1 cellular context compared by ENCODE assay signal in the genomic region with DNA sequence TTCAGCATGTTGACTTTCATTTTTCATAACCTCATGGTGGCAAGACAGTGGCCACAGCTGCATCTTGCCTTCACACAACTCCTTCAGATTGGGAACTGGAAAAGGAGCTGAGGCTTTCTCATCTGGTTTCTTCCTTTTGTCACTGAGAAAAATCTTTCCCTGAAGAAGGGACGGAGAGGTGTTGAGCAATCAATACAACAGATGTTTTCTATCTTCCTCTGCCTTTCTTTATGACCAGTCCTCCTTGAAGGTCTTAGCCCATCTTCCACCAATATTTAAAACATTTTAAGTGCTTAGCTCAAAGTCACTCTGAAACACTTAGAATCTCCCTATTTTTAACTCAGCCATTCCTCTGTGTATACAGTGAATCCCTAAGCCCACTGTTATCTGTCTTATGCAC.
A peak's percentile ranks its signal among the peaks of the same experiment; 100 is the strongest.
TF ChIP-seq lines count a peak whose summit lies in the region.

No MANE protein-coding gene starts in this region.

TF ChIP-seq in K562, 482 proteins besides CTCF, POLR2A, EP300 and RAD21:
- TF ChIP-seq CEBPG (CRISPR knock-in tag; IDR thresholded peaks at IDR 0.05) (no peak), CEBPG (tag; conservative IDR thresholded peaks at IDR 0.05 in 1 of 2, IDR thresholded peaks at IDR 0.05 in 1 of 2) (peak in 1 of 2 experiments; percentile 31; a peak in 1 of 4 replicates), CCNT2 (IDR thresholded peaks at IDR 0.05; ENCODE audit: borderline replicate concordance, extremely low read depth, insufficient read length, low read depth, low read length) (no peak), CEBPB (tag; IDR thresholded peaks at IDR 0.05) (peak; percentile 42)
